Comparison of ENCODE assay signal across 1 cellular context in the genomic region with DNA sequence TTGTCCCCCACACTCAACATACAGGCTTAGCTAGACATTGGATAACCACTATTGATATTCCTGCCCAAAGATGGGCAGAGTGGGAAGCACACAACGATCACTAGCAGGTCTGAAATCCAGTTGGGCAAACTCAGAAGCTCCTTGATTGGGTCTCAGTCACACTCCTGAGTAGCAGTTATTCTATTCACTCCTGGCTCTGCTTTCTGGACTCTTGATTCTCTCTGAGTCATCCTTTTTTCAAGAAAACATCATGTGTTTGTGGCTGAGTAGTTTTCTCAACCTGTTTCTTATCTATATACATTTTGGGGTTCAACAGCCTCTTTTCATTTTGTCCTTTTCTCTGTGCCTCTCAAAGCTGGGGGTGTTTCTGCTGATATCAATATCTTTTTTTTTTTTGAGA.
TF ChIP-seq lines count a peak whose summit lies in the region.

No MANE protein-coding gene starts in this region.

TF ChIP-seq in K562, 482 proteins besides CTCF, POLR2A, EP300 and RAD21:
- TF ChIP-seq ZNF318 (IDR thresholded peaks at IDR 0.05; ENCODE audit: borderline replicate concordance in 1 of 2, low read depth in 1 of 2) (no peak), FOSL1 (tag; conservative IDR thresholded peaks at IDR 0.05) (peak; percentile 73), FOXJ3 (CRISPR knock-in tag; IDR thresholded peaks at IDR 0.05) (no peak)
- TF ChIP-seq, protein P1, sequence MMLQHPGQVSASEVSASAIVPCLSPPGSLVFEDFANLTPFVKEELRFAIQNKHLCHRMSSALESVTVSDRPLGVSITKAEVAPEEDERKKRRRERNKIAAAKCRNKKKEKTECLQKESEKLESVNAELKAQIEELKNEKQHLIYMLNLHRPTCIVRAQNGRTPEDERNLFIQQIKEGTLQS (IDR thresholded peaks at IDR 0.05): peak; percentile 29; the same call in 1 of the 2 replicates
- TF ChIP-seq, protein P1 (CRISPR knock-in tag; conservative IDR thresholded peaks at IDR 0.05): no peak
TF ChIP-seq in K562: peak in this region for 2.
